In the genomic region with DNA sequence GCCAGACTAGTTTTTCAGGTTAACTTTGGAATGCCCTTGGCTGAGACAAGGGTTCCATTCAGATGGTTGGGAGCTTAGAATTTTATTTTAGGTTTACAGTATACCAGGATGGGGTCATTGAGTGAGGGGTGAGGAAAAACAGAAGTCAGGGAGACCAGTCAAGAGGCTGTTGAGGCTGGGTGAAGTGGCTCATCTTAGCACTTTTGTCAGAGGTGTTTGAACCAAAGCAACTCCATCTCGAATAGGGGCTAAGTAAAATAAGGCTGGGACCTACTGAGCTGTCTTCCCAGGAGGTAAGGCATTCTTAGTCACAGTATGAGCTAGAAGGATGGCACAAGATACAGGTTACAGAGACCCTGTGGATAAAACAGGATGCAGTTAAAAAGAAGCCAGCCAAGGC, we compare ENCODE assay signal across 32 cellular contexts. TPM values are rescaled to one million over a fixed set of nuclear protein-coding genes. Genes with fewer than 3 reads are reported as not detected.
"Had no signal": no experiment of that assay in that cellular context is flagged by ENCODE, and none has a peak within 500 bp of the region (broad histone marks: within the 10 kb centered on the region; RNA-seq: fewer than 3 reads in every experiment).

No MANE protein-coding gene starts in this region.

- ATAC-seq: activated CD8-positive, alpha-beta T cell treated with anti-CD3 and anti-CD28 coated beads for 36 hours; activated T-cell treated with anti-CD3 and anti-CD28 coated beads, Interleukin-2, amount 50 U/mL, for 4 hours; activated T-helper 17 cell treated with anti-CD3 and anti-CD28 coated beads, Interleukin-2, amount 50 U/mL, for 72 hours; effector memory CD8-positive, alpha-beta T cell; gastroesophageal sphincter; left cardiac atrium; naive thymus-derived CD8-positive, alpha-beta T cell; sciatic nerve; stimulated activated effector memory CD8-positive, alpha-beta T cell treated with anti-CD3 and anti-CD28 coated beads, Interleukin-12 subunit alpha, Interleukin-12 subunit beta, amount 100 ng/mL, for 72 hours; stimulated activated naive CD8-positive, alpha-beta T cell treated with anti-CD3 and anti-CD28 coated beads, Interleukin-15, amount 100 ng/mL, for 72 hours had no signal

- H2AFZ ChIP-seq: hepatocyte had no signal

- DNase-seq: activated CD4-positive, alpha-beta T cell treated with anti-CD3 and anti-CD28 coated beads for 1 hour; activated CD4-positive, alpha-beta T cell treated with anti-CD3 and anti-CD28 coated beads, Interleukin-2, amount 10 ng/mL, durations not matched to agents 7 days and 5 days; activated CD8-positive, alpha-beta T cell treated with anti-CD3 and anti-CD28 coated beads for 36 hours; activated gamma-delta T cell treated with Interleukin-2 at 50 U/mL for 16 hours; activated naive CD4-positive, alpha-beta T cell treated with anti-CD3 and anti-CD28 coated beads, Interleukin-2, amount 50 U/mL, for 16 hours; activated T-cell treated with anti-CD3 and anti-CD28 coated beads, Interleukin-2, amount 50 U/mL, for 4 hours; amniotic stem cell; brain microvascular endothelial cell; caudate nucleus; cortex of kidney; effector memory CD8-positive, alpha-beta T cell; left cardiac atrium; mammary epithelial cell; midbrain; naive thymus-derived CD8-positive, alpha-beta T cell; stimulated activated CD4-positive, alpha-beta T cell treated with anti-CD3 and anti-CD28 coated beads, Interleukin-4, amount 100 ng/mL, for 24 hours; stimulated activated naive CD8-positive, alpha-beta T cell treated with anti-CD3 and anti-CD28 coated beads, Interleukin-15, amount 100 ng/mL, for 72 hours; substantia nigra; T-helper 9 cell; thyroid gland had no signal

- H3K27me3 ChIP-seq: brain microvascular endothelial cell, gastroesophageal sphincter, thyroid gland had no signal

- H3K36me3 ChIP-seq: brain microvascular endothelial cell, gastroesophageal sphincter, neutrophil, thyroid gland had no signal

- H3K4me3 ChIP-seq: gastroesophageal sphincter, hepatocyte, skin epidermis, thyroid gland had no signal

- H3K27ac ChIP-seq: brain microvascular endothelial cell, gastroesophageal sphincter, hepatocyte, neutrophil, thyroid gland had no signal

- H3K9me3 ChIP-seq: gastroesophageal sphincter, neutrophil, thyroid gland had no signal

- H3K4me2 ChIP-seq: hepatocyte had no signal

- H3K79me2 ChIP-seq: hepatocyte had no signal

RNA-seq across cellular contexts. Expression of a gene that starts 23.1 kb away (rescaled TPM):
- total RNA-seq: activated CD8-positive, alpha-beta T cell treated with anti-CD3 and anti-CD28 coated beads for 36 hours; activated T-helper 17 cell treated with anti-CD3 and anti-CD28 coated beads, Interleukin-2, amount 50 U/mL, for 72 hours; fibroblast of villous mesenchyme; gastroesophageal sphincter; hepatocyte; liver; naive thymus-derived CD8-positive, alpha-beta T cell; posterior vena cava; urinary bladder had no signal
- polyA plus RNA-seq: fibroblast of lung; hepatocyte; liver; naive thymus-derived CD8-positive, alpha-beta T cell had no signal
